Comparison of ENCODE assay signal across 1 cellular context in genomic region chr5:37093795-37094194, GRCh38.
TF ChIP-seq lines count a peak whose summit lies in the region.
"Not testable (repeated sequence)": the region's sequence is repeated elsewhere in the genome, so short reads cannot be mapped to it uniquely, and the experiment has no call there.

No MANE protein-coding gene starts in this region.

TF ChIP-seq in HepG2, 621 proteins besides CTCF, POLR2A, EP300 and RAD21 (continued from another document):
- TF ChIP-seq RERE (CRISPR knock-in tag; IDR thresholded peaks at IDR 0.05; ENCODE audit: low read depth) (peak; percentile 66; the same call in 1 of the 2 replicates), SOX6 (CRISPR knock-in tag; IDR thresholded peaks at IDR 0.05) (peak; percentile 11; the same call in 1 of the 2 replicates), ZNF281 (CRISPR knock-in tag; IDR thresholded peaks at IDR 0.05; ENCODE audit: borderline replicate concordance) (0 out of 2 replicates have a peak, but pooled peaks have one; percentile 22), SALL1 (CRISPR knock-in tag; IDR thresholded peaks at IDR 0.05) (0 out of 2 replicates have a peak, but pooled peaks have one; percentile 17), ZNF609 (CRISPR knock-in tag; IDR thresholded peaks at IDR 0.05; ENCODE audit: borderline replicate concordance) (peak; percentile 71; the same call in 1 of the 2 replicates), ARID5B (CRISPR knock-in tag; IDR thresholded peaks at IDR 0.05) (peak; percentile 22; the same call in 1 of the 2 replicates), FOXP1 (IDR thresholded peaks at IDR 0.05) (peak; percentile 45; the same call in 1 of the 2 replicates), FOXP1 (CRISPR knock-in tag; IDR thresholded peaks at IDR 0.05) (peak; percentile 55; the same call in 1 of the 2 replicates)
- not testable (repeated sequence) for TF ChIP-seq SOX6 (IDR thresholded peaks at IDR 0.05)
